ENCODE assay signal across 1 cellular context in the genomic region with DNA sequence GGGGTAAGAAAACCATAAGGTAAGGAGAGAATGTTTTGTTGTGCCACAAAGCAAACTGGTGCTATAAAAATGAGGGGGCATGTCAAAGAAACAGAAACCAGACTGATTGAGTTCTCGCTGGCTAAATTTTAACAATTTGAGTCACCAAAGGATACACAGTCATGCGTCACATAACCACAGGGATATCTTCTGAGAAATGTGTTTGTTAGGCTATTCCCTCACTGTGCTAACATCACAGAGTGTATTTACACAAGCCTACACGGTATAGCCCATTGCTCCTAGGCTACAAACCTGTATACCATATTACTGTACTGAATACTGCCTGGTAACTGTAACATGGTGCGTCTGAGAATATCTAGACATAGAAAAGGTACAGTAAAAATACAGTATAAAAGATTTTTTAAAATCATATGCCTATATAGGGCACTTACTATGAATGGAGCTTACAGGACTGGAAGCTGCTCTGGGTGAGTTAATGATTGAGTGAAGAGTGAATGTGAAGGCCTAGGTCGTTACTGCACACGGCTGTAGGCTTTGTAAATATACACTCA.
TF ChIP-seq lines count a peak whose summit lies in the region.

No MANE protein-coding gene starts in this region.

TF ChIP-seq in HepG2, 621 proteins besides CTCF, POLR2A, EP300 and RAD21 (continued from another document and continues in another):
- TF ChIP-seq, protein P1, sequence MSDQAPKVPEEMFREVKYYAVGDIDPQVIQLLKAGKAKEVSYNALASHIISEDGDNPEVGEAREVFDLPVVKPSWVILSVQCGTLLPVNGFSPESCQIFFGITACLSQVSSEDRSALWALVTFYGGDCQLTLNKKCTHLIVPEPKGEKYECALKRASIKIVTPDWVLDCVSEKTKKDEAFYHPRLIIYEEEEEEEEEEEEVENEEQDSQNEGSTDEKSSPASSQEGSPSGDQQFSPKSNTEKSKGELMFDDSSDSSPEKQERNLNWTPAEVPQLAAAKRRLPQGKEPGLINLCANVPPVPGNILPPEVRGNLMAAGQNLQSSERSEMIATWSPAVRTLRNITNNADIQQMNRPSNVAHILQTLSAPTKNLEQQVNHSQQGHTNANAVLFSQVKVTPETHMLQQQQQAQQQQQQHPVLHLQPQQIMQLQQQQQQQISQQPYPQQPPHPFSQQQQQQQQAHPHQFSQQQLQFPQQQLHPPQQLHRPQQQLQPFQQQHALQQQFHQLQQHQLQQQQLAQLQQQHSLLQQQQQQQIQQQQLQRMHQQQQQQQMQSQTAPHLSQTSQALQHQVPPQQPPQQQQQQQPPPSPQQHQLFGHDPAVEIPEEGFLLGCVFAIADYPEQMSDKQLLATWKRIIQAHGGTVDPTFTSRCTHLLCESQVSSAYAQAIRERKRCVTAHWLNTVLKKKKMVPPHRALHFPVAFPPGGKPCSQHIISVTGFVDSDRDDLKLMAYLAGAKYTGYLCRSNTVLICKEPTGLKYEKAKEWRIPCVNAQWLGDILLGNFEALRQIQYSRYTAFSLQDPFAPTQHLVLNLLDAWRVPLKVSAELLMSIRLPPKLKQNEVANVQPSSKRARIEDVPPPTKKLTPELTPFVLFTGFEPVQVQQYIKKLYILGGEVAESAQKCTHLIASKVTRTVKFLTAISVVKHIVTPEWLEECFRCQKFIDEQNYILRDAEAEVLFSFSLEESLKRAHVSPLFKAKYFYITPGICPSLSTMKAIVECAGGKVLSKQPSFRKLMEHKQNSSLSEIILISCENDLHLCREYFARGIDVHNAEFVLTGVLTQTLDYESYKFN (CRISPR knock-in tag; conservative IDR thresholded peaks at IDR 0.05): peak; percentile 93
- TF ChIP-seq, protein P2, sequence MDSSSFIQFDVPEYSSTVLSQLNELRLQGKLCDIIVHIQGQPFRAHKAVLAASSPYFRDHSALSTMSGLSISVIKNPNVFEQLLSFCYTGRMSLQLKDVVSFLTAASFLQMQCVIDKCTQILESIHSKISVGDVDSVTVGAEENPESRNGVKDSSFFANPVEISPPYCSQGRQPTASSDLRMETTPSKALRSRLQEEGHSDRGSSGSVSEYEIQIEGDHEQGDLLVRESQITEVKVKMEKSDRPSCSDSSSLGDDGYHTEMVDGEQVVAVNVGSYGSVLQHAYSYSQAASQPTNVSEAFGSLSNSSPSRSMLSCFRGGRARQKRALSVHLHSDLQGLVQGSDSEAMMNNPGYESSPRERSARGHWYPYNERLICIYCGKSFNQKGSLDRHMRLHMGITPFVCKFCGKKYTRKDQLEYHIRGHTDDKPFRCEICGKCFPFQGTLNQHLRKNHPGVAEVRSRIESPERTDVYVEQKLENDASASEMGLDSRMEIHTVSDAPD (CRISPR knock-in tag; IDR thresholded peaks at IDR 0.05): peak; percentile 24; the same call in 1 of the 2 replicates
- peak; percentile 88 for TF ChIP-seq FOSL2 (CRISPR knock-in tag; IDR thresholded peaks at IDR 0.05)
- TF ChIP-seq, protein P3, sequence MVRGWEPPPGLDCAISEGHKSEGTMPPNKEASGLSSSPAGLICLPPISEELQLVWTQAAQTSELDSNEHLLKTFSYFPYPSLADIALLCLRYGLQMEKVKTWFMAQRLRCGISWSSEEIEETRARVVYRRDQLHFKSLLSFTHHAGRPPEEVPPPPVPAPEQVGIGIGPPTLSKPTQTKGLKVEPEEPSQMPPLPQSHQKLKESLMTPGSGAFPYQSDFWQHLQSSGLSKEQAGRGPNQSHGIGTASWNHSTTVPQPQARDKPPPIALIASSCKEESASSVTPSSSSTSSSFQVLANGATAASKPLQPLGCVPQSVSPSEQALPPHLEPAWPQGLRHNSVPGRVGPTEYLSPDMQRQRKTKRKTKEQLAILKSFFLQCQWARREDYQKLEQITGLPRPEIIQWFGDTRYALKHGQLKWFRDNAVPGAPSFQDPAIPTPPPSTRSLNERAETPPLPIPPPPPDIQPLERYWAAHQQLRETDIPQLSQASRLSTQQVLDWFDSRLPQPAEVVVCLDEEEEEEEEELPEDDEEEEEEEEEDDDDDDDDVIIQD (CRISPR knock-in tag; IDR thresholded peaks at IDR 0.05; ENCODE audit: low read depth): peak; percentile 79; the same call in 1 of the 2 replicates
- 0 out of 2 replicates have a peak, but pooled peaks have one; percentile 36 for TF ChIP-seq PHF21A (CRISPR knock-in tag; IDR thresholded peaks at IDR 0.05)
- TF ChIP-seq ZNF33B (CRISPR knock-in tag; IDR thresholded peaks at IDR 0.05): no peak
- TF ChIP-seq SP140L (CRISPR knock-in tag; IDR thresholded peaks at IDR 0.05; ENCODE audit: borderline replicate concordance): 0 out of 2 replicates have a peak, but pooled peaks have one; percentile 35
- peak; percentile 76 for TF ChIP-seq ELF3 (CRISPR knock-in tag; IDR thresholded peaks at IDR 0.05)
- peak; percentile 60; the same call in 1 of the 2 replicates for TF ChIP-seq FOXA1 (IDR thresholded peaks at IDR 0.05)
- TF ChIP-seq FOXA1 (CRISPR knock-in tag; IDR thresholded peaks at IDR 0.05): peak; percentile 92
- peak; percentile 68 for TF ChIP-seq SMYD3 (CRISPR knock-in tag; IDR thresholded peaks at IDR 0.05)
- TF ChIP-seq ZNF180 (CRISPR knock-in tag; IDR thresholded peaks at IDR 0.05; ENCODE audit: borderline replicate concordance, low read depth): no peak
- TF ChIP-seq MAZ (IDR thresholded peaks at IDR 0.05; ENCODE audit: borderline replicate concordance, low read depth, low read length): no peak
- TF ChIP-seq MAZ (CRISPR knock-in tag; IDR thresholded peaks at IDR 0.05; ENCODE audit: low read depth): peak; percentile 51
- TF ChIP-seq PTBP1 (IDR thresholded peaks at IDR 0.05; ENCODE audit: low read depth, low read length, poor library complexity, severe bottlenecking): no peak
- TF ChIP-seq TGIF2 (CRISPR knock-in tag; IDR thresholded peaks at IDR 0.05): peak; percentile 61; the same call in 1 of the 2 replicates
- no peak for TF ChIP-seq TCF7L2 (IDR thresholded peaks at IDR 0.05; ENCODE audit: low read depth, low read length)
- TF ChIP-seq NCOR1 (IDR thresholded peaks at IDR 0.05; ENCODE audit: borderline replicate concordance, low read length): peak; percentile 19; the same call in 1 of the 2 replicates
- TF ChIP-seq CEBPG (CRISPR knock-in tag; IDR thresholded peaks at IDR 0.05): peak; percentile 62
- TF ChIP-seq RCOR2 (CRISPR knock-in tag; IDR thresholded peaks at IDR 0.05): peak; percentile 81; the same call in 1 of the 2 replicates
- TF ChIP-seq, protein P4, sequence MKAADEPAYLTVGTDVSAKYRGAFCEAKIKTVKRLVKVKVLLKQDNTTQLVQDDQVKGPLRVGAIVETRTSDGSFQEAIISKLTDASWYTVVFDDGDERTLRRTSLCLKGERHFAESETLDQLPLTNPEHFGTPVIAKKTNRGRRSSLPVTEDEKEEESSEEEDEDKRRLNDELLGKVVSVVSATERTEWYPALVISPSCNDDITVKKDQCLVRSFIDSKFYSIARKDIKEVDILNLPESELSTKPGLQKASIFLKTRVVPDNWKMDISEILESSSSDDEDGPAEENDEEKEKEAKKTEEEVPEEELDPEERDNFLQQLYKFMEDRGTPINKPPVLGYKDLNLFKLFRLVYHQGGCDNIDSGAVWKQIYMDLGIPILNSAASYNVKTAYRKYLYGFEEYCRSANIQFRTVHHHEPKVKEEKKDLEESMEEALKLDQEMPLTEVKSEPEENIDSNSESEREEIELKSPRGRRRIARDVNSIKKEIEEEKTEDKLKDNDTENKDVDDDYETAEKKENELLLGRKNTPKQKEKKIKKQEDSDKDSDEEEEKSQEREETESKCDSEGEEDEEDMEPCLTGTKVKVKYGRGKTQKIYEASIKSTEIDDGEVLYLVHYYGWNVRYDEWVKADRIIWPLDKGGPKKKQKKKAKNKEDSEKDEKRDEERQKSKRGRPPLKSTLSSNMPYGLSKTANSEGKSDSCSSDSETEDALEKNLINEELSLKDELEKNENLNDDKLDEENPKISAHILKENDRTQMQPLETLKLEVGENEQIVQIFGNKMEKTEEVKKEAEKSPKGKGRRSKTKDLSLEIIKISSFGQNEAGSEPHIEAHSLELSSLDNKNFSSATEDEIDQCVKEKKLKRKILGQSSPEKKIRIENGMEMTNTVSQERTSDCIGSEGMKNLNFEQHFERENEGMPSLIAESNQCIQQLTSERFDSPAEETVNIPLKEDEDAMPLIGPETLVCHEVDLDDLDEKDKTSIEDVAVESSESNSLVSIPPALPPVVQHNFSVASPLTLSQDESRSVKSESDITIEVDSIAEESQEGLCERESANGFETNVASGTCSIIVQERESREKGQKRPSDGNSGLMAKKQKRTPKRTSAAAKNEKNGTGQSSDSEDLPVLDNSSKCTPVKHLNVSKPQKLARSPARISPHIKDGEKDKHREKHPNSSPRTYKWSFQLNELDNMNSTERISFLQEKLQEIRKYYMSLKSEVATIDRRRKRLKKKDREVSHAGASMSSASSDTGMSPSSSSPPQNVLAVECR (CRISPR knock-in tag; IDR thresholded peaks at IDR 0.05; ENCODE audit: borderline replicate concordance): peak; percentile 48; the same call in 1 of the 2 replicates
- peak; percentile 90 for TF ChIP-seq CREM (IDR thresholded peaks at IDR 0.05)
- no peak for TF ChIP-seq CREM (CRISPR knock-in tag; IDR thresholded peaks at IDR 0.05)
- TF ChIP-seq ZNF367 (CRISPR knock-in tag; IDR thresholded peaks at IDR 0.05; ENCODE audit: borderline replicate concordance): no peak
- TF ChIP-seq, protein P5, sequence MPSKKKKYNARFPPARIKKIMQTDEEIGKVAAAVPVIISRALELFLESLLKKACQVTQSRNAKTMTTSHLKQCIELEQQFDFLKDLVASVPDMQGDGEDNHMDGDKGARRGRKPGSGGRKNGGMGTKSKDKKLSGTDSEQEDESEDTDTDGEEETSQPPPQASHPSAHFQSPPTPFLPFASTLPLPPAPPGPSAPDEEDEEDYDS (CRISPR knock-in tag; IDR thresholded peaks at IDR 0.05): peak; percentile 80
- TF ChIP-seq FOXP1 (IDR thresholded peaks at IDR 0.05): no peak
- TF ChIP-seq FOXP1 (CRISPR knock-in tag; IDR thresholded peaks at IDR 0.05): peak; percentile 78
- TF ChIP-seq, protein P6, sequence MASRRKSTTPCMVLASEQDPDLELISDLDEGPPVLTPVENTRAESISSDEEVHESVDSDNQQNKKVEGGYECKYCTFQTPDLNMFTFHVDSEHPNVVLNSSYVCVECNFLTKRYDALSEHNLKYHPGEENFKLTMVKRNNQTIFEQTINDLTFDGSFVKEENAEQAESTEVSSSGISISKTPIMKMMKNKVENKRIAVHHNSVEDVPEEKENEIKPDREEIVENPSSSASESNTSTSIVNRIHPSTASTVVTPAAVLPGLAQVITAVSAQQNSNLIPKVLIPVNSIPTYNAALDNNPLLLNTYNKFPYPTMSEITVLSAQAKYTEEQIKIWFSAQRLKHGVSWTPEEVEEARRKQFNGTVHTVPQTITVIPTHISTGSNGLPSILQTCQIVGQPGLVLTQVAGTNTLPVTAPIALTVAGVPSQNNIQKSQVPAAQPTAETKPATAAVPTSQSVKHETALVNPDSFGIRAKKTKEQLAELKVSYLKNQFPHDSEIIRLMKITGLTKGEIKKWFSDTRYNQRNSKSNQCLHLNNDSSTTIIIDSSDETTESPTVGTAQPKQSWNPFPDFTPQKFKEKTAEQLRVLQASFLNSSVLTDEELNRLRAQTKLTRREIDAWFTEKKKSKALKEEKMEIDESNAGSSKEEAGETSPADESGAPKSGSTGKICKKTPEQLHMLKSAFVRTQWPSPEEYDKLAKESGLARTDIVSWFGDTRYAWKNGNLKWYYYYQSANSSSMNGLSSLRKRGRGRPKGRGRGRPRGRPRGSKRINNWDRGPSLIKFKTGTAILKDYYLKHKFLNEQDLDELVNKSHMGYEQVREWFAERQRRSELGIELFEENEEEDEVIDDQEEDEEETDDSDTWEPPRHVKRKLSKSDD (CRISPR knock-in tag; IDR thresholded peaks at IDR 0.05; ENCODE audit: low read depth): peak; percentile 92
- peak; percentile 67 for TF ChIP-seq TEAD3 (CRISPR knock-in tag; optimal IDR thresholded peaks at IDR 0.05; ENCODE audit: borderline replicate concordance)
- TF ChIP-seq MBD4 (IDR thresholded peaks at IDR 0.05; ENCODE audit: borderline replicate concordance, low read length): peak; percentile 48; the same call in 1 of the 2 replicates
- TF ChIP-seq, protein P7, sequence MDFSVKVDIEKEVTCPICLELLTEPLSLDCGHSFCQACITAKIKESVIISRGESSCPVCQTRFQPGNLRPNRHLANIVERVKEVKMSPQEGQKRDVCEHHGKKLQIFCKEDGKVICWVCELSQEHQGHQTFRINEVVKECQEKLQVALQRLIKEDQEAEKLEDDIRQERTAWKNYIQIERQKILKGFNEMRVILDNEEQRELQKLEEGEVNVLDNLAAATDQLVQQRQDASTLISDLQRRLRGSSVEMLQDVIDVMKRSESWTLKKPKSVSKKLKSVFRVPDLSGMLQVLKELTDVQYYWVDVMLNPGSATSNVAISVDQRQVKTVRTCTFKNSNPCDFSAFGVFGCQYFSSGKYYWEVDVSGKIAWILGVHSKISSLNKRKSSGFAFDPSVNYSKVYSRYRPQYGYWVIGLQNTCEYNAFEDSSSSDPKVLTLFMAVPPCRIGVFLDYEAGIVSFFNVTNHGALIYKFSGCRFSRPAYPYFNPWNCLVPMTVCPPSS (IDR thresholded peaks at IDR 0.05): no peak
- peak; percentile 74 for TF ChIP-seq NCOA2 (CRISPR knock-in tag; IDR thresholded peaks at IDR 0.05)
- TF ChIP-seq, protein P8, sequence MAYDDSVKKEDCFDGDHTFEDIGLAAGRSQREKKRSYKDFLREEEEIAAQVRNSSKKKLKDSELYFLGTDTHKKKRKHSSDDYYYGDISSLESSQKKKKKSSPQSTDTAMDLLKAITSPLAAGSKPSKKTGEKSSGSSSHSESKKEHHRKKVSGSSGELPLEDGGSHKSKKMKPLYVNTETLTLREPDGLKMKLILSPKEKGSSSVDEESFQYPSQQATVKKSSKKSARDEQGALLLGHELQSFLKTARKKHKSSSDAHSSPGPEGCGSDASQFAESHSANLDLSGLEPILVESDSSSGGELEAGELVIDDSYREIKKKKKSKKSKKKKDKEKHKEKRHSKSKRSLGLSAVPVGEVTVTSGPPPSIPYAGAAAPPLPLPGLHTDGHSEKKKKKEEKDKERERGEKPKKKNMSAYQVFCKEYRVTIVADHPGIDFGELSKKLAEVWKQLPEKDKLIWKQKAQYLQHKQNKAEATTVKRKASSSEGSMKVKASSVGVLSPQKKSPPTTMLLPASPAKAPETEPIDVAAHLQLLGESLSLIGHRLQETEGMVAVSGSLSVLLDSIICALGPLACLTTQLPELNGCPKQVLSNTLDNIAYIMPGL (CRISPR knock-in tag; IDR thresholded peaks at IDR 0.05; ENCODE audit: borderline replicate concordance in 1 of 2, low read depth in 1 of 2): 0 out of 4 replicates have a peak, but pooled peaks of 1 of the 2 experiments have one; percentile 32
- TF ChIP-seq GATAD2A (CRISPR knock-in tag; IDR thresholded peaks at IDR 0.05): peak; percentile 89
- 0 out of 2 replicates have a peak, but pooled peaks have one; percentile 8 for TF ChIP-seq STAG1 (CRISPR knock-in tag; IDR thresholded peaks at IDR 0.05)
- TF ChIP-seq ZNF138 (CRISPR knock-in tag; IDR thresholded peaks at IDR 0.05; ENCODE audit: low read depth): no peak
- peak; percentile 59; the same call in 1 of the 2 replicates for TF ChIP-seq MIER3 (CRISPR knock-in tag; IDR thresholded peaks at IDR 0.05; ENCODE audit: borderline replicate concordance)
- TF ChIP-seq, protein P9, sequence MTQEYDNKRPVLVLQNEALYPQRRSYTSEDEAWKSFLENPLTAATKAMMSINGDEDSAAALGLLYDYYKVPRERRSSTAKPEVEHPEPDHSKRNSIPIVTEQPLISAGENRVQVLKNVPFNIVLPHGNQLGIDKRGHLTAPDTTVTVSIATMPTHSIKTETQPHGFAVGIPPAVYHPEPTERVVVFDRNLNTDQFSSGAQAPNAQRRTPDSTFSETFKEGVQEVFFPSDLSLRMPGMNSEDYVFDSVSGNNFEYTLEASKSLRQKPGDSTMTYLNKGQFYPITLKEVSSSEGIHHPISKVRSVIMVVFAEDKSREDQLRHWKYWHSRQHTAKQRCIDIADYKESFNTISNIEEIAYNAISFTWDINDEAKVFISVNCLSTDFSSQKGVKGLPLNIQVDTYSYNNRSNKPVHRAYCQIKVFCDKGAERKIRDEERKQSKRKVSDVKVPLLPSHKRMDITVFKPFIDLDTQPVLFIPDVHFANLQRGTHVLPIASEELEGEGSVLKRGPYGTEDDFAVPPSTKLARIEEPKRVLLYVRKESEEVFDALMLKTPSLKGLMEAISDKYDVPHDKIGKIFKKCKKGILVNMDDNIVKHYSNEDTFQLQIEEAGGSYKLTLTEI (CRISPR knock-in tag; conservative IDR thresholded peaks at IDR 0.05): no peak
